11 cellular contexts compared by ENCODE assay signal in the genomic region with DNA sequence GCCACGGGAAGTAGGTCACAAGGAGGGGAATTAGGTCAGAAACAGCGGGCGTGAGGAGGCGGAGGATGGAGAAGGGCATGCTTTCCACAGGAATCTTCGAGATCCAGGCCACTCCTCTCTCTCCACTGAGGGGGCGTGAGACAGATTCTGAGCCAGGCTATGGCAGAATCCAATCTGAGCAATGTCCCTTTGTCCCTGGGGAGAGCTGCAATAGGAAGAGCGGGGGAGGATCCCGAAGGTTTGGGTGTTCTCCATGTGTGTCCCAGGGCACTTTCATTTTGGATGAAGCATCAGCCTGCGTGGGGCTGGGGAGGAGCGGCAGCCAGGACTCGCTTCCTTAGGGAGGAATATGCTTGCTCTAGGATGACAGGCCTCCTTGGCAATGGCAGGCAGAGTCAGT.
DNase-seq lines count a peak whose midpoint lies in the region; ATAC-seq, FAIRE-seq and TF ChIP-seq lines count a peak whose summit lies in the region.
"Had no signal": no experiment of that assay in that cellular context is flagged by ENCODE, and none has a peak within 500 bp of the region (broad histone marks: within the 10 kb centered on the region; RNA-seq: fewer than 3 reads in every experiment).

No MANE protein-coding gene starts in this region.

- ATAC-seq in HepG2 (no peak), HG03097 (IDR thresholded peaks at IDR 0.05; ENCODE audit: low FRiP score, unreplicated experiment) (no peak), HG03469 (IDR thresholded peaks at IDR 0.05; ENCODE audit: unreplicated experiment) (no peak), HG02884 (IDR thresholded peaks at IDR 0.05; ENCODE audit: unreplicated experiment) (no peak)
- ATAC-seq in activated CD8-positive, alpha-beta memory T cell treated with anti-CD3 and anti-CD28 coated beads, Interleukin-2, amount 10 ng/mL, durations not matched to agents 7 days and 5 days = no peak

- POLR2A ChIA-PET in HepG2 (lab: Yijun Ruan, JAX) = no interaction called here

- H3K9ac ChIP-seq in GM23248 (peak overlapping the region; percentile 24; the same call in 1 of the 2 replicates), HepG2 (ENCODE audit: insufficient read depth, low read depth, low read length) (no peak overlapping the region), smooth muscle cell (ENCODE audit: low read depth) (no peak overlapping the region)

- CTCF ChIA-PET in HepG2 (lab: Yijun Ruan, JAX; ENCODE audit: low intra/inter-chr PET ratio, low total read pairs) = no interaction called here
- CTCF ChIA-PET in activated CD8-positive, alpha-beta memory T cell treated with anti-CD3 and anti-CD28 coated beads, Interleukin-2, amount 10 ng/mL, durations not matched to agents 7 days and 5 days (lab: Charles Lee) = no interaction called here

- TF ChIP-seq CTCF in coronary artery (IDR thresholded peaks at IDR 0.05) = no peak
- TF ChIP-seq CTCF in HepG2 (CRISPR knock-in tag; IDR thresholded peaks at IDR 0.05) = no peak
- no peak for TF ChIP-seq CTCF in smooth muscle cell (IDR thresholded peaks at IDR 0.05; ENCODE audit: borderline replicate concordance, insufficient read depth, poor library complexity, severe bottlenecking)

- in situ Hi-C loops in GM23248 (cut with MboI) = no loop called here
- in situ Hi-C loops in HepG2 (cut with HindIII; ENCODE audit: extremely low pct_ligation_motif_present, low pct_unique_long_range_greater_than_20kb) = no loop called here

- H3K4me2 ChIP-seq in GM23248 (ENCODE audit: unreplicated experiment) (peak overlapping the region; percentile 55), HepG2 (ENCODE audit: low read depth, low read length) (no peak overlapping the region), smooth muscle cell (peak overlapping the region; percentile 13)

- H3K79me2 ChIP-seq in GM23248 (ENCODE audit: insufficient read depth) (no peaks in the 10 kb centered on the region), HepG2 (ENCODE audit: insufficient read depth, low read length) (no peaks in the 10 kb centered on the region), smooth muscle cell (ENCODE audit: low read depth) (no peaks in the 10 kb centered on the region)

- H3K4me3 ChIP-seq in GM23248 (peak overlapping the region; percentile 53), coronary artery (peak overlapping the region; percentile 65), HepG2 (replicated peaks in 1 of 3; ENCODE audit: insufficient read depth in 1 of 3, low read depth in 2 of 3, low read length in 3 of 3) (no peak overlapping the region), smooth muscle cell (no peak overlapping the region)

- H3K36me3 ChIP-seq in GM23248 (ENCODE audit: low read depth) = no peaks in the 10 kb centered on the region
- H3K36me3 ChIP-seq in HepG2 (replicated peaks in 1 of 2; ENCODE audit: control insufficient read depth in 1 of 2, insufficient read depth in 2 of 2, low read length in 2 of 2) = no peaks in the 10 kb centered on the region
- H3K36me3 ChIP-seq in smooth muscle cell (ENCODE audit: low read depth) = no peaks in the 10 kb centered on the region

- H3K27ac Mint-ChIP-seq in activated CD8-positive, alpha-beta memory T cell treated with anti-CD3 and anti-CD28 coated beads, Interleukin-2, amount 10 ng/mL, durations not matched to agents 7 days and 5 days = no peak overlapping the region
- H3K27ac Mint-ChIP-seq: stimulated activated naive CD8-positive, alpha-beta T cell treated with anti-CD3 and anti-CD28 coated beads, Interleukin-15, Interleukin-2, amounts not matched to agents 100 ng/mL and 50 ng/mL, for 24 hours had no signal

- H3F3A ChIP-seq in GM23248 (ENCODE audit: insufficient read depth) (no peaks in the 10 kb centered on the region), smooth muscle cell (ENCODE audit: low read depth) (peaks cover 3% of the 10 kb centered on the region)

- intact Hi-C loops in HepG2 (cut with micrococcal nuclease; ENCODE audit: unreplicated experiment) = no loop called here

- H3K4me1 ChIP-seq in GM23248 (ENCODE audit: insufficient read depth) = peaks cover 9% of the 10 kb centered on the region; the same call in 1 of the 2 replicates
- peaks cover 29% of the 10 kb centered on the region for H3K4me1 ChIP-seq in HepG2 (ENCODE audit: insufficient read depth, low read length)
- peaks cover 9% of the 10 kb centered on the region for H3K4me1 ChIP-seq in smooth muscle cell (ENCODE audit: low read depth)

- BruUV-seq in HepG2 (replicated peaks; lab: Mats Ljungman, UMichigan) = no TSS peak

- H3K4me1 Mint-ChIP-seq in activated CD8-positive, alpha-beta memory T cell treated with anti-CD3 and anti-CD28 coated beads, Interleukin-2, amount 10 ng/mL, durations not matched to agents 7 days and 5 days = no peaks in the 10 kb centered on the region

- WGBS in GM23248 (ENCODE audit: low coverage in 1 of 2, low lambda C conversion rate in 2 of 2, missing lambda C conversion rate in 2 of 2), 2 experiments = 6 to 7% methylated on average over 11 of the region's 11 CpGs
- 71% methylated on average over 11 of the region's 11 CpGs for WGBS in HepG2 (ENCODE audit: low lambda C conversion rate)
- 61% methylated on average over 11 of the region's 11 CpGs for WGBS in smooth muscle cell (ENCODE audit: low lambda C conversion rate)

- FAIRE-seq in HepG2 (lab: Jason Lieb, UNC) = no peak

- peak overlapping the region; percentile 69 for H2AFZ ChIP-seq in GM23248
- H2AFZ ChIP-seq in HepG2 (ENCODE audit: low read length) = no peak overlapping the region
- peak overlapping the region; percentile 7 for H2AFZ ChIP-seq in smooth muscle cell (ENCODE audit: low read depth)

- no peaks in the 10 kb centered on the region for H3K27me3 ChIP-seq in GM23248 (replicated peaks; ENCODE audit: insufficient read depth)
- H3K27me3 ChIP-seq in HepG2 (ENCODE audit: control insufficient read depth in 1 of 2, insufficient read depth in 2 of 2, low read length in 2 of 2) = peaks cover 1 to 4% of the 10 kb centered on the region in 2 experiments; a peak in 1 of 5 replicates
- H3K27me3 ChIP-seq in smooth muscle cell (ENCODE audit: low read depth) = no peaks in the 10 kb centered on the region

- TF ChIP-seq EP300 in HepG2 (IDR thresholded peaks at IDR 0.05; ENCODE audit: low read depth in 2 of 2, low read length in 2 of 2) = no peak
- no peak for TF ChIP-seq EP300 in HepG2 (CRISPR knock-in tag; IDR thresholded peaks at IDR 0.05; ENCODE audit: borderline replicate concordance)

- no peak for TF ChIP-seq RAD21 in HepG2 (CRISPR knock-in tag; IDR thresholded peaks at IDR 0.05)

- H4K20me1 ChIP-seq in GM23248 (ENCODE audit: insufficient read depth) = no peaks in the 10 kb centered on the region
- no peaks in the 10 kb centered on the region for H4K20me1 ChIP-seq in HepG2 (ENCODE audit: insufficient read depth, low read length)
- H4K20me1 ChIP-seq in smooth muscle cell (ENCODE audit: low read depth) = no peaks in the 10 kb centered on the region

- H3K27me3 Mint-ChIP-seq in activated CD8-positive, alpha-beta memory T cell treated with anti-CD3 and anti-CD28 coated beads, Interleukin-2, amount 10 ng/mL, durations not matched to agents 7 days and 5 days = peaks cover 2% of the 10 kb centered on the region

- no peak for TF ChIP-seq POLR2A in HepG2 (IDR thresholded peaks at IDR 0.05; ENCODE audit: insufficient read depth in 1 of 2, low read depth in 2 of 2, low read length in 2 of 2)

- no peaks in the 10 kb centered on the region for H3K36me3 Mint-ChIP-seq in activated CD8-positive, alpha-beta memory T cell treated with anti-CD3 and anti-CD28 coated beads, Interleukin-2, amount 10 ng/mL, durations not matched to agents 7 days and 5 days

- H3K4me3 Mint-ChIP-seq in activated CD8-positive, alpha-beta memory T cell treated with anti-CD3 and anti-CD28 coated beads, Interleukin-2, amount 10 ng/mL, durations not matched to agents 7 days and 5 days = no peak overlapping the region
- H3K4me3 Mint-ChIP-seq: stimulated activated naive CD8-positive, alpha-beta T cell treated with anti-CD3 and anti-CD28 coated beads, Interleukin-15, Interleukin-2, amounts not matched to agents 100 ng/mL and 50 ng/mL, for 24 hours had no signal

- no peaks in the 10 kb centered on the region for H3K9me3 ChIP-seq in GM23248 (ENCODE audit: low read depth)
- H3K9me3 ChIP-seq in HepG2 (ENCODE audit: low read length) = no peaks in the 10 kb centered on the region
- no peaks in the 10 kb centered on the region for H3K9me3 ChIP-seq in smooth muscle cell (replicated peaks; ENCODE audit: low read depth)

- H3K27ac ChIP-seq in GM23248 (no peak overlapping the region), coronary artery (peak overlapping the region in 1 of 2 donors; percentile 58), HepG2 (ENCODE audit: extremely low read length, insufficient read depth, low read length) (no peak overlapping the region), smooth muscle cell (ENCODE audit: low read depth) (peak overlapping the region; percentile 30)

- H3K9me3 Mint-ChIP-seq in activated CD8-positive, alpha-beta memory T cell treated with anti-CD3 and anti-CD28 coated beads, Interleukin-2, amount 10 ng/mL, durations not matched to agents 7 days and 5 days (ENCODE audit: low read depth) = no peaks in the 10 kb centered on the region
- H3K9me3 Mint-ChIP-seq: stimulated activated naive CD8-positive, alpha-beta T cell treated with anti-CD3 and anti-CD28 coated beads, Interleukin-15, Interleukin-2, amounts not matched to agents 100 ng/mL and 50 ng/mL, for 24 hours had no signal

- DNase-seq in GM23248 (peak; percentile 79), coronary artery (ENCODE audit: low spot score) (peak; percentile 78), HepG2 (ENCODE audit: low spot score) (no peak), smooth muscle cell (lab: John Stamatoyannopoulos, UW; ENCODE audit: unreplicated experiment) (no peak)
- DNase-seq in activated CD8-positive, alpha-beta memory T cell treated with anti-CD3 and anti-CD28 coated beads, Interleukin-2, amount 10 ng/mL, durations not matched to agents 7 days and 5 days = no peak
- DNase-seq: activated naive CD4-positive, alpha-beta T cell treated with anti-CD3 and anti-CD28 coated beads, Interleukin-2, amount 50 U/mL, for 16 hours; NCI-H2107 had no signal

- no peaks in the 10 kb centered on the region for H3K9me2 ChIP-seq in GM23248 (ENCODE audit: insufficient read depth)

TF ChIP-seq in HepG2, 621 proteins besides CTCF, POLR2A, EP300 and RAD21:
- TF ChIP-seq TOE1 (CRISPR knock-in tag; IDR thresholded peaks at IDR 0.05) = no peak
- 0 out of 2 replicates have a peak, but pooled peaks have one; percentile 29 for TF ChIP-seq ZNF709 (CRISPR knock-in tag; IDR thresholded peaks at IDR 0.05)

Comparison
In these comparisons a context has a peak if more than half of its experiments do, and no peak if none do; other contexts are left out.
1. DNase-seq: peak in GM23248 (single experiment) and coronary artery (single experiment); none in HepG2 (single experiment), smooth muscle cell (single experiment) and activated CD8-positive, alpha-beta memory T cell treated with anti-CD3 and anti-CD28 coated beads, Interleukin-2, amount 10 ng/mL, durations not matched to agents 7 days and 5 days (single experiment).
2. H3K4me3 ChIP-seq: peak in GM23248 (single experiment) and coronary artery (single experiment); none in HepG2 (0 of 3) and smooth muscle cell (single experiment).